Comparison of ENCODE assay signal across 8 cellular contexts in the genomic region with DNA sequence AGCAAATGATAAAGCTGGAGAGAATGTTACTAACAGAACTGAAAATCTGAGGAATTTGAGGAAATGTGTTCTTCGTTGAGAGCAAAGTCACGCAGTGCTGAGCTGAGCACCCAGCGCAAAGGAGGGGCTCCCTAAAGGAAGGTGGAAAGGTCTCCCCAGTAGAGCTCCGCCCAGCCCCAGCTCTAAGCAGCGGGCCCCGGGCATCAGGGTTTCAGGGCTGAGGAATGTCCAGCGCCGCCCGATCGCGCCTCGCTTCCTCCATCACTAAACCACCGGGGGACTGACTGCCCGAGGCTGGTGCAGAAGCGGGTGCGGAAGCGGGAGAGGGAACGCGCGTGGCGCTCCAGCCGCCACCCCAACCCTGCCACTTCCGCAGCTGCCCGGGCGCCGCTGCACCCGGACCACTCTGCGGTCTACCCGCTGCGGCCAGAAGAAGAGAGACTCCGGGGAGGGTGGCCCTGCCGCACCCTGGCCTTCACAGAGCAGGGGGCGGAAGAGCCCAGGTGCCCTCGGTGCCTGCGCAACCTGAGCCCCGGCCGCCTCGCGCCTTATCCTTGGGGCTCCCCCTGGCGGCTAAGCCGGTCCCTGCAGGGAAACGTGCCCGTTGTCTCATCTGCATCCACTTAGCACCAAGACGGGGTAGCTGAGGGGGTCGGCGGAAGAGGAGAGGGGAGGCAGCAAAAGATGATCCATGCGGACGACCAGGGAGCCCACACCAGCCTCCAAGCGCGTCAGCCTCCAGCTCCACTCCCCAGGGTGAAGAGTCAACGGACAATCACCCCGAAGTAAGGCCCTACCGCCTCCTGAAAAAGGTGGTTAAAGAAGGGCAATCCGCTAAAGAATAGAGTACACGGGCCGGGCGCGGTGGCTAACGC. TPM values are rescaled to one million over a fixed set of nuclear protein-coding genes. Genes with fewer than 3 reads are reported as not detected.
DNase-seq lines count a peak whose midpoint lies in the region; ATAC-seq and TF ChIP-seq lines count a peak whose summit lies in the region.

No MANE protein-coding gene starts in this region.

- H3K9me3 ChIP-seq in right atrium auricular region: no peaks in the 10 kb centered on the region
- no peaks in the 10 kb centered on the region for H3K9me3 ChIP-seq in psoas muscle
- H3K9me3 ChIP-seq in uterus: no peaks in the 10 kb centered on the region

- H3K4me3 ChIP-seq in NB4 (ENCODE audit: low read depth, low read length) (peak overlapping the region; percentile 51), right atrium auricular region (peak overlapping the region; percentile 42 to 64), psoas muscle (peak overlapping the region; percentile 79), uterus (peak overlapping the region; percentile 41 to 50)

- TF ChIP-seq CTCF in NB4 (IDR thresholded peaks at IDR 0.05; ENCODE audit: low read depth, low read length) (peak; percentile 72), right atrium auricular region (IDR thresholded peaks at IDR 0.05) (peak; percentile 96 to 98), psoas muscle (IDR thresholded peaks at IDR 0.05) (peak; percentile 95), uterus (IDR thresholded peaks at IDR 0.05) (peak; percentile 91 to 97 (median 94))

- DNase-seq in EL (peak; percentile 79), GOT3 (lab: John Stamatoyannopoulos, UW) (peak; percentile 48), NB4 (ENCODE audit: low read depth) (peak; percentile 90), T follicular helper cell (ENCODE audit: low read depth) (peak; percentile 85), amniotic epithelial cell (ENCODE audit: low read depth) (peak; percentile 55), right atrium auricular region (ENCODE audit: low spot score) (peak; percentile 86), psoas muscle (peak; percentile 83 to 90), uterus (peak; percentile 82 to 87)

- TF ChIP-seq POLR2A in NB4 (IDR thresholded peaks at IDR 0.05; ENCODE audit: extremely low read depth, insufficient read length) (peak; percentile 28), uterus (IDR thresholded peaks at IDR 0.05) (peak in 1 of 2 donors; percentile 19)

- no peaks in the 10 kb centered on the region for H3K27me3 ChIP-seq in right atrium auricular region
- no peaks in the 10 kb centered on the region for H3K27me3 ChIP-seq in psoas muscle (ENCODE audit: insufficient read depth in 3 of 3, low read length in 2 of 3)
- H3K27me3 ChIP-seq in uterus: no peaks in the 10 kb centered on the region

- intact Hi-C loops in psoas muscle (cut with DNase I): loop anchor here (1.0 to 5.0 kb wide), 5 partner anchors 67 to 243 kb away; a partner anchor contains a TSS
- intact Hi-C loops in uterus (cut with DNase I; ENCODE audit: low total_unique reads): loop anchor here (5.0 to 10.0 kb wide), 2 partner anchors 78 to 125 kb away; no protein-coding TSS in a partner anchor

- ATAC-seq in psoas muscle: peak; percentile 89 to 96 (median 90)

- H3K4me1 ChIP-seq in right atrium auricular region (peaks cover 0 to 11% of the 10 kb centered on the region in 2 donors), psoas muscle (no peaks in the 10 kb centered on the region), uterus (no peaks in the 10 kb centered on the region)

- no peaks in the 10 kb centered on the region for H3K36me3 ChIP-seq in right atrium auricular region
- H3K36me3 ChIP-seq in psoas muscle (ENCODE audit: insufficient read depth in 1 of 2, low read depth in 1 of 2): no peaks in the 10 kb centered on the region
- no peaks in the 10 kb centered on the region for H3K36me3 ChIP-seq in uterus

- WGBS in psoas muscle, 3 donors: 4 to 6% (median 4%) methylated on average over 53 to 59 of the region's 59 CpGs

- peak overlapping the region in 1 of 2 donors; percentile 60 for H3K27ac ChIP-seq in right atrium auricular region
- no peak overlapping the region for H3K27ac ChIP-seq in psoas muscle
- peak overlapping the region; percentile 48 to 63 for H3K27ac ChIP-seq in uterus

RNA-seq across cellular contexts. Expression of a gene that starts 12.4 kb away (rescaled TPM):
- total RNA-seq in right atrium auricular region (not detected), psoas muscle (not detected), uterus (under 1 TPM in 1 of 4 donors, not detected in 3; 0.14 TPM)
- polyA plus RNA-seq in psoas muscle: not detected

RNA-seq across cellular contexts. Expression of a gene that starts 48.8 kb away (rescaled TPM):
- total RNA-seq in right atrium auricular region (1 to 10 TPM; 1.2 to 1.8 TPM), psoas muscle (under 1 TPM in 3 of 4 donors, not detected in 1; 0.13 to 0.42 (median 0.32) TPM), uterus (1 to 10 TPM in 1 of 4 donors, under 1 TPM in 2, not detected in 1; 0.14 to 1.5 (median 0.24) TPM)
- 1 to 10 TPM in 1 of 3 donors, under 1 TPM in 1, not detected in 1; 0.09 to 1.1 TPM for polyA plus RNA-seq in psoas muscle

RNA-seq across cellular contexts. Expression of a gene that starts 58.0 kb away (rescaled TPM):
- total RNA-seq in right atrium auricular region: 1 to 10 TPM; 4.6 to 8.3 TPM
- 1 to 10 TPM; 5.5 to 9.5 (median 7.4) TPM for total RNA-seq in psoas muscle
- polyA plus RNA-seq in psoas muscle: 1 to 10 TPM; 5.9 to 9.6 (median 8.8) TPM
- total RNA-seq in uterus: 10 to 100 TPM in 3 of 4 donors, 1 to 10 TPM in 1; 7.1 to 58.5 (median 26.1) TPM

RNA-seq across cellular contexts. Expression of a gene that starts 58.3 kb away (rescaled TPM):
- total RNA-seq in right atrium auricular region (10 to 100 TPM; 52.4 to 68.2 TPM), psoas muscle (10 to 100 TPM; 47.7 to 84.9 (median 75.0) TPM), uterus (10 to 100 TPM; 24.1 to 67.5 (median 27.8) TPM)
- polyA plus RNA-seq in psoas muscle: 10 to 100 TPM; 64.0 to 78.4 (median 76.1) TPM
